ENCODE assay signal across 8 cellular contexts in the genomic region with DNA sequence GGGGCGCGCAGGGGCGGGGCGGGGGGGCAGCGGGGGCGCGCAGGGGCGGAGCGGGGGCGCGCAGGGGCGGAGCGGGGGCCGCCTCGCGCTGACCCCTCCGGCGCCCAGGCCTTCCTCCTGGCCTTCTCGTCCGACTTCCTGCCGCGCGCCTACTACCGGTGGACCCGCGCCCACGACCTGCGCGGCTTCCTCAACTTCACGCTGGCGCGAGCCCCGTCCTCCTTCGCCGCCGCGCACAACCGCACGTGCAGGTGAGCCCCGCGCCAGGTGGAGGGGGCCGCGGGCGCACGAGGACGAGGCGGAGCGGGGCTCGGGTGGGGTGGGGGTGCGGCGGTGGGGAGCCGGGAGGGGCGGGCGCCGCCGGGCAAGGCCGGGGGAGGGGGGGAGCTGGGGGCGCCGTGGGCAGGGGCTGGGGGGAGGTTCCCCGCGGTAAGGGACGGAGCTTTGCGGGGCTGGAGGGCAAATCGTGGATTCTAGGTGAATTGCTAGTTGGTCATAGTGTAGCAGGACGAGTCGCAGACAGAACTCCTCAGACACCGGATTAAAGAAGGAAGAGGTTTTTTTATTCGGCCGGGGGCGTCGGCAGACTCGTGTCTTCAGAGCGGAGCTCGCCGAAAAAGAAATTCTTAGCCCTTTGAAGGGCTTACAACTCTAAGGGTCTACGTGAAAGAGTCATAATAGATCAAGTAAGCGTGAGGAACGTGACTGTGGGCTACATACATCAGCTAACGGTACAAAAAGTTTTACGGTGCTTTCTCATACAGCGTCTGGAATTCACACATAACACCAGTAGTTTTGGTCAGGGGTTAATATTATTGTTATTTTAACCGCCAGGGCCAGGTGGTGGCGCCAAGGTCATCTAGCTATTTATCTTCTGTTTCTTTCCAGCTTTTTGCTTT. TPM values are rescaled to one million over a fixed set of nuclear protein-coding genes. Genes with fewer than 3 reads are reported as not detected.
A peak's percentile ranks its signal among the peaks of the same experiment; 100 is the strongest.
DNase-seq lines count a peak whose midpoint lies in the region; ATAC-seq and TF ChIP-seq lines count a peak whose summit lies in the region.

No MANE protein-coding gene starts in this region.

- peak; percentile 35 to 37 for ATAC-seq in activated T-cell treated with anti-CD3 and anti-CD28 coated beads, Interleukin-2, amount 50 U/mL, for 4 hours
- ATAC-seq in HG03045 (IDR thresholded peaks at IDR 0.05; ENCODE audit: unreplicated experiment) (no peak), HG03039 (IDR thresholded peaks at IDR 0.05; ENCODE audit: unreplicated experiment) (no peak)

- H3K4me3 Mint-ChIP-seq in activated T-cell treated with anti-CD3 and anti-CD28 coated beads, Interleukin-2, amount 50 U/mL, for 4 hours: peak overlapping the region; percentile 87
- peak overlapping the region; percentile 93 for H3K4me3 Mint-ChIP-seq in nephron progenitor cell

- H3K4me3 ChIP-seq in GM12865 (ENCODE audit: low read depth, low read length): peak overlapping the region; percentile 74

- peak; percentile 10 for TF ChIP-seq CTCF in GM12865 (IDR thresholded peaks at IDR 0.05; ENCODE audit: insufficient read depth, low read depth, low read length, missing control alignments)
- no peak for TF ChIP-seq CTCF in nephron progenitor cell (IDR thresholded peaks at IDR 0.05)

- H3K9me3 Mint-ChIP-seq in activated T-cell treated with anti-CD3 and anti-CD28 coated beads, Interleukin-2, amount 50 U/mL, for 4 hours: no peaks in the 10 kb centered on the region
- peaks cover 5% of the 10 kb centered on the region for H3K9me3 Mint-ChIP-seq in nephron progenitor cell

- DNase-seq in 8988T (peak; percentile 74), GM12865 (ENCODE audit: low read depth) (peak; percentile 50), NCI-H526 treated with DMSO at 0.1 percent for 48 hours (lab: John Stamatoyannopoulos, UW) (peak; percentile 16), fibroblast of peridontal ligament (ENCODE audit: extremely low read depth) (peak; percentile 22), nephron progenitor cell (peak; percentile 71)
- DNase-seq in activated T-cell treated with anti-CD3 and anti-CD28 coated beads, Interleukin-2, amount 50 U/mL, for 4 hours: peak; percentile 17

- peak overlapping the region; percentile 69 for H3K27ac Mint-ChIP-seq in nephron progenitor cell

- peaks cover 12% of the 10 kb centered on the region for H3K4me1 Mint-ChIP-seq in activated T-cell treated with anti-CD3 and anti-CD28 coated beads, Interleukin-2, amount 50 U/mL, for 4 hours (ENCODE audit: low read depth)
- peaks cover 42% of the 10 kb centered on the region for H3K4me1 Mint-ChIP-seq in nephron progenitor cell

- H3K36me3 Mint-ChIP-seq in activated T-cell treated with anti-CD3 and anti-CD28 coated beads, Interleukin-2, amount 50 U/mL, for 4 hours (ENCODE audit: insufficient read depth): no peaks in the 10 kb centered on the region
- peaks cover 5% of the 10 kb centered on the region for H3K36me3 Mint-ChIP-seq in nephron progenitor cell (ENCODE audit: low read depth)

- H3K27me3 Mint-ChIP-seq in activated T-cell treated with anti-CD3 and anti-CD28 coated beads, Interleukin-2, amount 50 U/mL, for 4 hours (ENCODE audit: low read depth): peaks cover 2% of the 10 kb centered on the region
- peaks cover 8% of the 10 kb centered on the region for H3K27me3 Mint-ChIP-seq in nephron progenitor cell (ENCODE audit: low read depth, poor library complexity)

RNA-seq across cellular contexts. Expression of gene ANO7, which starts 29.9 kb away (rescaled TPM):
- under 1 TPM; 0.60 to 0.76 (median 0.63) TPM for total RNA-seq in activated T-cell treated with anti-CD3 and anti-CD28 coated beads, Interleukin-2, amount 50 U/mL, for 4 hours

Comparison
In these comparisons a context has a peak if more than half of its experiments do, and no peak if none do; other contexts are left out.
1. DNase-seq: peak in every context shown above with its lines; median percentile 74 in 8988T; 71 in nephron progenitor cell; 50 in GM12865; 22 in fibroblast of peridontal ligament; 17 in activated T-cell treated with anti-CD3 and anti-CD28 coated beads, Interleukin-2, amount 50 U/mL, for 4 hours; 16 in NCI-H526 treated with DMSO at 0.1 percent for 48 hours.
2. ATAC-seq: peak in activated T-cell treated with anti-CD3 and anti-CD28 coated beads, Interleukin-2, amount 50 U/mL, for 4 hours (2 of 2); none in HG03045 (single experiment) and HG03039 (single experiment).